ENCODE assay signal across 8 cellular contexts in genomic region chr17:67293251-67294203, GRCh38. TPM values are rescaled to one million over a fixed set of nuclear protein-coding genes. Genes with fewer than 3 reads are reported as not detected.
A peak's percentile ranks its signal among the peaks of the same experiment; 100 is the strongest.
DNase-seq lines count a peak whose midpoint lies in the region; ATAC-seq and TF ChIP-seq lines count a peak whose summit lies in the region.

No MANE protein-coding gene starts in this region.

- H3K79me2 ChIP-seq in DOHH2 (ENCODE audit: control insufficient read depth, low read length) (no peaks in the 10 kb centered on the region), Karpas-422 (ENCODE audit: low read length) (no peaks in the 10 kb centered on the region)

- H3K4me3 ChIP-seq in DOHH2 (ENCODE audit: low read length): peak overlapping the region; percentile 30; the same call in 1 of the 2 replicates
- H3K4me3 ChIP-seq in Karpas-422 (ENCODE audit: low read length): peak overlapping the region; percentile 51; the same call in 1 of the 2 replicates
- H3K4me3 ChIP-seq in liver (ENCODE audit: low read depth in 1 of 3, low read length in 3 of 3): no peak overlapping the region

- H3K9me3 ChIP-seq in DOHH2 (ENCODE audit: control insufficient read depth, insufficient read depth, low read length): no peaks in the 10 kb centered on the region
- H3K9me3 ChIP-seq in Karpas-422 (ENCODE audit: low read length): no peaks in the 10 kb centered on the region
- H3K9me3 ChIP-seq in liver (ENCODE audit: control insufficient read depth in 4 of 4, low read length in 3 of 4): no peaks in the 10 kb centered on the region

- peak; percentile 94 to 96 for TF ChIP-seq RAD21 in liver (IDR thresholded peaks at IDR 0.05)

- H3F3A ChIP-seq in DOHH2 (ENCODE audit: control insufficient read depth, insufficient read depth): no peaks in the 10 kb centered on the region

- H3K27me3 Mint-ChIP-seq in central memory CD8-positive, alpha-beta T cell: no peaks in the 10 kb centered on the region

- DNase-seq in Karpas-422 (peak; percentile 90), dedifferentiated amniotic fluid mesenchymal stem cell (ENCODE audit: extremely low spot score) (no peak)
- peak; percentile 16 to 30 (median 24) for DNase-seq in activated CD4-positive, CD25-positive, alpha-beta regulatory T cell (lab: John Stamatoyannopoulos, UW)
- DNase-seq in central memory CD8-positive, alpha-beta T cell (ENCODE audit: low spot score in 2 of 2): peak; percentile 44 to 55
- DNase-seq in stimulated activated CD8-positive, alpha-beta memory T cell treated with anti-CD3 and anti-CD28 coated beads, Interleukin-12 subunit alpha, Interleukin-12 subunit beta, amount 100 ng/mL, for 1 hour (ENCODE audit: low read depth): peak; percentile 52

- WGBS in liver: 50% methylated on average over 32 of the region's 32 CpGs

- H3K27ac ChIP-seq in DOHH2 (ENCODE audit: low read depth, low read length): no peak overlapping the region
- H3K27ac ChIP-seq in Karpas-422 (ENCODE audit: low read length): no peak overlapping the region
- H3K27ac ChIP-seq in liver (ENCODE audit: low read depth in 1 of 2, low read length in 2 of 2): no peak overlapping the region

- peaks cover 4% of the 10 kb centered on the region for H3K36me3 Mint-ChIP-seq in central memory CD8-positive, alpha-beta T cell (ENCODE audit: insufficient read depth)

- peak; percentile 84 for TF ChIP-seq CTCF in DOHH2 (IDR thresholded peaks at IDR 0.05; ENCODE audit: low read depth, low read length, poor library complexity, severe bottlenecking)
- peak; percentile 86 for TF ChIP-seq CTCF in liver (IDR thresholded peaks at IDR 0.05; ENCODE audit: low read depth, low read length, missing input control)

- ATAC-seq in GM21515 (IDR thresholded peaks at IDR 0.05; ENCODE audit: unreplicated experiment): peak; percentile 96
- peak; percentile 91 for ATAC-seq in central memory CD8-positive, alpha-beta T cell (replicated peaks; ENCODE audit: extremely low read depth, poor library complexity, severe bottlenecking)

- H3K36me3 ChIP-seq in DOHH2 (ENCODE audit: control insufficient read depth, low read length): no peaks in the 10 kb centered on the region
- no peaks in the 10 kb centered on the region for H3K36me3 ChIP-seq in Karpas-422 (ENCODE audit: insufficient read depth, low read length)
- H3K36me3 ChIP-seq in liver (ENCODE audit: control insufficient read depth in 4 of 4, insufficient read depth in 3 of 4, low read depth in 1 of 4, low read length in 3 of 4): no peaks in the 10 kb centered on the region

- H3K9me2 ChIP-seq in DOHH2 (replicated peaks; ENCODE audit: control insufficient read depth, low read length) (no peaks in the 10 kb centered on the region), Karpas-422 (replicated peaks; ENCODE audit: insufficient read depth, low read length) (no peaks in the 10 kb centered on the region)

- H3K4me2 ChIP-seq in DOHH2 (ENCODE audit: low read length) (peak overlapping the region; percentile 58), Karpas-422 (ENCODE audit: low read depth, low read length, poor library complexity, severe bottlenecking) (peak overlapping the region; percentile 56)

- H2AFZ ChIP-seq in Karpas-422 (ENCODE audit: low read length): peak overlapping the region; percentile 78; the same call in 1 of the 2 replicates

- H4K20me1 ChIP-seq in DOHH2 (ENCODE audit: control insufficient read depth, insufficient read depth, low read depth, low read length) (no peaks in the 10 kb centered on the region), Karpas-422 (ENCODE audit: insufficient read depth, low read depth, low read length) (no peaks in the 10 kb centered on the region)

- peaks cover 13% of the 10 kb centered on the region for H3K4me1 ChIP-seq in DOHH2 (ENCODE audit: control insufficient read depth, low read length)
- no peaks in the 10 kb centered on the region for H3K4me1 ChIP-seq in Karpas-422 (ENCODE audit: low read length)
- H3K4me1 ChIP-seq in liver (ENCODE audit: control insufficient read depth in 4 of 4, insufficient read depth in 4 of 4, low read length in 3 of 4): peaks cover 0 to 13% (median 7%) of the 10 kb centered on the region in 4 donors

- H3K4me1 Mint-ChIP-seq in central memory CD8-positive, alpha-beta T cell: peaks cover 7% of the 10 kb centered on the region

- H3K27me3 ChIP-seq in DOHH2 (ENCODE audit: control insufficient read depth, low read length): no peaks in the 10 kb centered on the region
- H3K27me3 ChIP-seq in Karpas-422 (ENCODE audit: low read length): no peaks in the 10 kb centered on the region
- H3K27me3 ChIP-seq in liver (ENCODE audit: control insufficient read depth in 4 of 4, insufficient read depth in 4 of 4, low read length in 3 of 4): no peaks in the 10 kb centered on the region

- no peak overlapping the region for H3K4me3 Mint-ChIP-seq in central memory CD8-positive, alpha-beta T cell

- H3K27ac Mint-ChIP-seq in central memory CD8-positive, alpha-beta T cell (ENCODE audit: low read depth): no peak overlapping the region

- H3K9me3 Mint-ChIP-seq in central memory CD8-positive, alpha-beta T cell: no peaks in the 10 kb centered on the region

- H3K9ac ChIP-seq in Karpas-422 (ENCODE audit: low read length): 0 out of 2 replicates have a peak overlapping the region, but pooled peaks have one; percentile 35
- H3K9ac ChIP-seq in liver (ENCODE audit: low read depth in 1 of 2, low read length in 2 of 2): no peak overlapping the region

TF ChIP-seq in liver, 16 proteins besides CTCF, POLR2A, EP300 and RAD21:
- TF ChIP-seq FOXA1 (IDR thresholded peaks at IDR 0.05): no peak
- peak in 1 of 2 donors; percentile 24 for TF ChIP-seq HNF4A (conservative IDR thresholded peaks at IDR 0.05)
- TF ChIP-seq NR2F2 (IDR thresholded peaks at IDR 0.05): peak; percentile 27
- no peak for TF ChIP-seq EGR1 (IDR thresholded peaks at IDR 0.05; ENCODE audit: low read depth in 2 of 2)
- TF ChIP-seq, protein P1, sequence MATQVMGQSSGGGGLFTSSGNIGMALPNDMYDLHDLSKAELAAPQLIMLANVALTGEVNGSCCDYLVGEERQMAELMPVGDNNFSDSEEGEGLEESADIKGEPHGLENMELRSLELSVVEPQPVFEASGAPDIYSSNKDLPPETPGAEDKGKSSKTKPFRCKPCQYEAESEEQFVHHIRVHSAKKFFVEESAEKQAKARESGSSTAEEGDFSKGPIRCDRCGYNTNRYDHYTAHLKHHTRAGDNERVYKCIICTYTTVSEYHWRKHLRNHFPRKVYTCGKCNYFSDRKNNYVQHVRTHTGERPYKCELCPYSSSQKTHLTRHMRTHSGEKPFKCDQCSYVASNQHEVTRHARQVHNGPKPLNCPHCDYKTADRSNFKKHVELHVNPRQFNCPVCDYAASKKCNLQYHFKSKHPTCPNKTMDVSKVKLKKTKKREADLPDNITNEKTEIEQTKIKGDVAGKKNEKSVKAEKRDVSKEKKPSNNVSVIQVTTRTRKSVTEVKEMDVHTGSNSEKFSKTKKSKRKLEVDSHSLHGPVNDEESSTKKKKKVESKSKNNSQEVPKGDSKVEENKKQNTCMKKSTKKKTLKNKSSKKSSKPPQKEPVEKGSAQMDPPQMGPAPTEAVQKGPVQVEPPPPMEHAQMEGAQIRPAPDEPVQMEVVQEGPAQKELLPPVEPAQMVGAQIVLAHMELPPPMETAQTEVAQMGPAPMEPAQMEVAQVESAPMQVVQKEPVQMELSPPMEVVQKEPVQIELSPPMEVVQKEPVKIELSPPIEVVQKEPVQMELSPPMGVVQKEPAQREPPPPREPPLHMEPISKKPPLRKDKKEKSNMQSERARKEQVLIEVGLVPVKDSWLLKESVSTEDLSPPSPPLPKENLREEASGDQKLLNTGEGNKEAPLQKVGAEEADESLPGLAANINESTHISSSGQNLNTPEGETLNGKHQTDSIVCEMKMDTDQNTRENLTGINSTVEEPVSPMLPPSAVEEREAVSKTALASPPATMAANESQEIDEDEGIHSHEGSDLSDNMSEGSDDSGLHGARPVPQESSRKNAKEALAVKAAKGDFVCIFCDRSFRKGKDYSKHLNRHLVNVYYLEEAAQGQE (IDR thresholded peaks at IDR 0.05): no peak

RNA-seq across cellular contexts. Expression of gene HELZ, which starts 48.5 kb away (rescaled TPM):
- total RNA-seq in Karpas-422 (2014; rRNA removed; shearing (Covaris generic); ENCODE audit: low replicate concordance): 54.9 and 77.9 TPM in 2 replicates
- total RNA-seq in liver: 10 to 100 TPM; 31.2 to 69.2 TPM
- 10 to 100 TPM in 1 of 2 donors, 1 to 10 TPM in 1; 3.8 to 20.2 TPM for polyA plus RNA-seq in liver

Comparison
In these comparisons a context has a peak if more than half of its experiments do, and no peak if none do; other contexts are left out.
1. H3K4me3 ChIP-seq: peak in DOHH2 (single experiment) and Karpas-422 (single experiment); none in liver (0 of 3).